ENCODE assay signal across 21 cellular contexts in the genomic region with DNA sequence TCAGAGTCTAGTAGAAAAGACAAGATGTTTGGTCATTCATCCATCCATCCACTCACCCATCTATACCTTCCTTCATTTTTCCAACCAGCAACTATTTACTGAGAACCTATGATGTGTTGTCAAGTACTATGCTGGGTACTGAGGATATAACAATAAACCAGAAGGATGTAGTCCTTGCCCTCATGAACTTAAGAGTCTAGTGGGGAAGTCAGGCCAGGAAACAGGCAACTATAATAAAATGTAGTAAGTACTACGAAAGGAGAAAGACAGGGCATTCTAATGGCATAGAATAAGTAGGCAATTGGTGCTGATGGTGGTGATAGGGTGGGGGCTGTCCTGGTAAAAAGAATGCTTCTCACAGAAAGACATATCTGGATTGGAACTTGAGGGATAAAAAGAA.
DNase-seq lines count a peak whose midpoint lies in the region; ATAC-seq, FAIRE-seq and TF ChIP-seq lines count a peak whose summit lies in the region.
"Had no signal": no experiment of that assay in that cellular context is flagged by ENCODE, and none has a peak within 500 bp of the region (broad histone marks: within the 10 kb centered on the region; RNA-seq: fewer than 3 reads in every experiment).

No MANE protein-coding gene starts in this region.

- H3K9me2 ChIP-seq in GM23338 (ENCODE audit: insufficient read depth): no peaks in the 10 kb centered on the region; the same call in 1 of the 2 replicates

- ATAC-seq in GM23338: no peak
- no peak for ATAC-seq in GM21825 (IDR thresholded peaks at IDR 0.05; ENCODE audit: unreplicated experiment)

- H3K79me2 ChIP-seq in GM23338 (replicated peaks; ENCODE audit: insufficient read depth) (no peaks in the 10 kb centered on the region), astrocyte (ENCODE audit: insufficient read depth, low read length) (no peaks in the 10 kb centered on the region)

- H3K27ac Mint-ChIP-seq in GM23338: no peak overlapping the region; the same call in 1 of the 2 replicates
- peak overlapping the region; percentile 64 for H3K27ac Mint-ChIP-seq in astrocyte (ENCODE audit: unreplicated experiment)
- H3K27ac Mint-ChIP-seq in Calu3 (ENCODE audit: unreplicated experiment): no peak overlapping the region
- H3K27ac Mint-ChIP-seq: CD4-positive, CD25-positive, alpha-beta regulatory T cell; CD8-positive, alpha-beta memory T cell had no signal

- H3K27ac ChIP-seq in GM23338 (ENCODE audit: low read depth) (no peak overlapping the region), astrocyte (ENCODE audit: low read depth, low read length) (no peak overlapping the region), right atrium auricular region (no peak overlapping the region)

- H3K4me3 Mint-ChIP-seq in GM23338 (no peak overlapping the region), astrocyte (ENCODE audit: unreplicated experiment) (no peak overlapping the region), Calu3 (ENCODE audit: low read depth, unreplicated experiment) (no peak overlapping the region)
- H3K4me3 Mint-ChIP-seq: CD4-positive, CD25-positive, alpha-beta regulatory T cell; CD8-positive, alpha-beta memory T cell; IgD-negative memory B cell had no signal

- H3K9me3 Mint-ChIP-seq in GM23338 (no peaks in the 10 kb centered on the region), astrocyte (ENCODE audit: unreplicated experiment) (peaks cover 4% of the 10 kb centered on the region), Calu3 (ENCODE audit: low read depth, unreplicated experiment) (no peaks in the 10 kb centered on the region)
- H3K9me3 Mint-ChIP-seq: CD4-positive, CD25-positive, alpha-beta regulatory T cell; CD8-positive, alpha-beta memory T cell; IgD-negative memory B cell had no signal

- H2AFZ ChIP-seq in GM23338 (peak overlapping the region; percentile 1; the same call in 1 of the 2 replicates), astrocyte (ENCODE audit: low read depth, low read length) (no peak overlapping the region)

- CTCF ChIA-PET in Calu3 (lab: Charles Lee): no interaction called here

- H3K4me1 Mint-ChIP-seq in GM23338: peaks cover 19% of the 10 kb centered on the region; the same call in 2 of the 3 replicates
- H3K4me1 Mint-ChIP-seq in astrocyte (ENCODE audit: low read depth, unreplicated experiment): peaks cover 19% of the 10 kb centered on the region
- H3K4me1 Mint-ChIP-seq in Calu3 (ENCODE audit: low read depth, unreplicated experiment): no peaks in the 10 kb centered on the region

- no peaks in the 10 kb centered on the region for H3K27me3 ChIP-seq in GM23338 (ENCODE audit: insufficient read depth)
- no peaks in the 10 kb centered on the region for H3K27me3 ChIP-seq in astrocyte (ENCODE audit: insufficient read depth, low read length)
- no peaks in the 10 kb centered on the region for H3K27me3 ChIP-seq in right atrium auricular region
- H3K27me3 ChIP-seq: BE2C had no signal

- H3K4me3 ChIP-seq in GM23338 (no peak overlapping the region), astrocyte (ENCODE audit: insufficient read depth, low read depth, low read length) (no peak overlapping the region), right atrium auricular region (no peak overlapping the region)

- no peaks in the 10 kb centered on the region for H3K36me3 ChIP-seq in GM23338 (ENCODE audit: insufficient read depth)
- no peaks in the 10 kb centered on the region for H3K36me3 ChIP-seq in astrocyte (ENCODE audit: insufficient read depth, low read length)
- no peaks in the 10 kb centered on the region for H3K36me3 ChIP-seq in right atrium auricular region
- H3K36me3 ChIP-seq: BE2C had no signal

- H3K27me3 Mint-ChIP-seq in GM23338 (ENCODE audit: insufficient read depth, low read depth, poor library complexity) (no peaks in the 10 kb centered on the region), astrocyte (ENCODE audit: low read depth, unreplicated experiment) (no peaks in the 10 kb centered on the region), Calu3 (ENCODE audit: unreplicated experiment) (no peaks in the 10 kb centered on the region)
- H3K27me3 Mint-ChIP-seq: CD4-positive, CD25-positive, alpha-beta regulatory T cell; CD8-positive, alpha-beta memory T cell; IgD-negative memory B cell had no signal

- TF ChIP-seq CTCF in GM23338 (conservative IDR thresholded peaks at IDR 0.05; ENCODE audit: low read depth in 2 of 2) (no peak), astrocyte (IDR thresholded peaks at IDR 0.05; ENCODE audit: insufficient read depth, low read depth, low read length) (no peak), Calu3 (IDR thresholded peaks at IDR 0.05; ENCODE audit: unreplicated experiment) (no peak), right atrium auricular region (IDR thresholded peaks at IDR 0.05) (no peak)

- no TSS peak for BruUV-seq in Calu3 (replicated peaks; lab: Mats Ljungman, UMichigan)

- H3F3A ChIP-seq in GM23338 (replicated peaks; ENCODE audit: low read depth): no peaks in the 10 kb centered on the region

- H3K4me2 ChIP-seq in GM23338 (no peak overlapping the region), astrocyte (ENCODE audit: low read length) (no peak overlapping the region)

- no peak overlapping the region for H3K9ac ChIP-seq in astrocyte (ENCODE audit: low read length)

- no peaks in the 10 kb centered on the region for H3K9me3 ChIP-seq in astrocyte (ENCODE audit: insufficient read depth, low read depth, low read length)
- no peaks in the 10 kb centered on the region for H3K9me3 ChIP-seq in right atrium auricular region
- H3K9me3 ChIP-seq: BE2C had no signal

- intact Hi-C loops in Calu3 (cut with micrococcal nuclease; ENCODE audit: unreplicated experiment): no loop called here

- FAIRE-seq in GM19239 (lab: Jason Lieb, UNC): peak; percentile 53
- FAIRE-seq in astrocyte (lab: Jason Lieb, UNC): no peak
- FAIRE-seq: A204.1, D721Med, G401.6, HTR-8/SVneo had no signal

- DNase-seq in GM19239 (ENCODE audit: insufficient read length, low spot score): no peak
- DNase-seq in GM23338 (ENCODE audit: low spot score): no peak
- no peak for DNase-seq in astrocyte (ENCODE audit: low read depth)
- peak; percentile 50 for DNase-seq in glomerular endothelial cell (ENCODE audit: extremely low read depth, low read depth, low spot score)
- DNase-seq in Calu3: no peak
- no peak for DNase-seq in right atrium auricular region (ENCODE audit: low spot score)
- no peak for DNase-seq in inferior parietal cortex (ENCODE audit: extremely low spot score)
- DNase-seq: ACHN; BE2C; C1 segment of cervical spinal cord; CD4-positive, CD25-positive, alpha-beta regulatory T cell; CD8-positive, alpha-beta memory T cell; COR-L47; GOT3; H7 had no signal

- H3K4me1 ChIP-seq in GM23338 (ENCODE audit: insufficient read depth): peaks cover 24% of the 10 kb centered on the region
- H3K4me1 ChIP-seq in astrocyte (ENCODE audit: insufficient read depth, low read length): peaks cover 4% of the 10 kb centered on the region
- H3K4me1 ChIP-seq in right atrium auricular region: peaks cover 0 to 3% of the 10 kb centered on the region in 2 donors

- no peaks in the 10 kb centered on the region for H3K36me3 Mint-ChIP-seq in GM23338 (ENCODE audit: low read depth)
- peaks cover 2% of the 10 kb centered on the region for H3K36me3 Mint-ChIP-seq in astrocyte (ENCODE audit: low read depth, unreplicated experiment)
- no peaks in the 10 kb centered on the region for H3K36me3 Mint-ChIP-seq in Calu3 (ENCODE audit: insufficient read depth, unreplicated experiment)

- H4K20me1 ChIP-seq in GM23338 (replicated peaks; ENCODE audit: insufficient read depth) (no peaks in the 10 kb centered on the region), astrocyte (ENCODE audit: insufficient read depth, low read length) (no peaks in the 10 kb centered on the region)

TF ChIP-seq in GM23338, 12 proteins besides CTCF, POLR2A, EP300 and RAD21 (continues in another document):
- no peak for TF ChIP-seq ETS1 (IDR thresholded peaks at IDR 0.05)
- TF ChIP-seq JUNB (IDR thresholded peaks at IDR 0.05; ENCODE audit: unreplicated experiment): no peak
- no peak for TF ChIP-seq ZNF331 (CRISPR knock-in tag; IDR thresholded peaks at IDR 0.05; ENCODE audit: low read depth)
- no peak for TF ChIP-seq STAT1 (IDR thresholded peaks at IDR 0.05; ENCODE audit: unreplicated experiment)
- no peak for TF ChIP-seq ZNF114 (CRISPR knock-in tag; IDR thresholded peaks at IDR 0.05)
- TF ChIP-seq EZH2 (IDR thresholded peaks at IDR 0.05; ENCODE audit: low read depth, unreplicated experiment): no peak
- TF ChIP-seq CREB1 (CRISPR knock-in tag; IDR thresholded peaks at IDR 0.05; ENCODE audit: low read depth): no peak
